8 cellular contexts compared by ENCODE assay signal in genomic region chr7:105934577-105935185, GRCh38. TPM values are rescaled to one million over a fixed set of nuclear protein-coding genes. Genes with fewer than 3 reads are reported as not detected.
DNase-seq lines count a peak whose midpoint lies in the region; ATAC-seq and TF ChIP-seq lines count a peak whose summit lies in the region.

No MANE protein-coding gene starts in this region.

- ATAC-seq in activated CD4-positive, CD25-positive, alpha-beta regulatory T cell treated with anti-CD3 and anti-CD28 coated beads, Interleukin-2, amount 50 U/mL, for 24 hours = no peak

- peak; percentile 48 for TF ChIP-seq CTCF in AG10803 (conservative IDR thresholded peaks at IDR 0.05; ENCODE audit: low read length)

- H3K4me3 ChIP-seq in AG10803 (ENCODE audit: low read length) = no peak overlapping the region

- DNase-seq in AG10803 (ENCODE audit: low read depth) = peak; percentile 81
- DNase-seq in HT-29 (ENCODE audit: low spot score) = peak; percentile 52
- DNase-seq in OCI-M1 (lab: John Stamatoyannopoulos, UW) = peak; percentile 23
- peak; percentile 67 for DNase-seq in fibroblast of the conjunctiva (ENCODE audit: low read depth)
- DNase-seq in pons (ENCODE audit: low spot score) = peak; percentile 42
- no peak for DNase-seq in GM19238 (ENCODE audit: insufficient read length, low spot score)
- no peak for DNase-seq in amniotic stem cell (lab: John Stamatoyannopoulos, UW)

RNA-seq across cellular contexts. Expression of gene CDHR3, which starts 28.4 kb away (rescaled TPM):
- 17.3 and 20.4 TPM in 2 replicates for total RNA-seq in HT-29 (2014; rRNA removed; shearing (Covaris generic))

RNA-seq across cellular contexts. Expression of gene ATXN7L1, which starts 58.3 kb away (rescaled TPM):
- total RNA-seq in HT-29 (2014; rRNA removed; shearing (Covaris generic)) = 3.8 and 4.0 TPM in 2 replicates

Comparison
In these comparisons a context has a peak if more than half of its experiments do, and no peak if none do; other contexts are left out.
1. DNase-seq: peak in AG10803 (single experiment), HT-29 (single experiment), OCI-M1 (single experiment), fibroblast of the conjunctiva (single experiment) and pons (single experiment); none in GM19238 (single experiment) and amniotic stem cell (single experiment).